Comparison of ENCODE assay signal across 9 cellular contexts in genomic region chr11:133934599-133935550, GRCh38. TPM values are rescaled to one million over a fixed set of nuclear protein-coding genes. Genes with fewer than 3 reads are reported as not detected.
DNase-seq lines count a peak whose midpoint lies in the region; ATAC-seq and TF ChIP-seq lines count a peak whose summit lies in the region.
"Had no signal": no experiment of that assay in that cellular context is flagged by ENCODE, and none has a peak within 500 bp of the region (broad histone marks: within the 10 kb centered on the region; RNA-seq: fewer than 3 reads in every experiment).

No MANE protein-coding gene starts in this region.

- peaks cover 3% of the 10 kb centered on the region for H3K27me3 Mint-ChIP-seq in brain

- peaks cover 0 to 2% of the 10 kb centered on the region in 2 donors for H3K36me3 ChIP-seq in lung (ENCODE audit: control insufficient read depth in 2 of 2, insufficient read depth in 2 of 2, low read length in 2 of 2)

- 84 to 90% methylated on average over 33 of the region's 33 CpGs for WGBS in lung, 2 donors

- peak overlapping the region in 4 of 5 experiments; percentile 81 to 96 (median 88) for H3K27ac Mint-ChIP-seq in brain

- no peaks in the 10 kb centered on the region for H3K4me1 ChIP-seq in lung (ENCODE audit: control insufficient read depth in 2 of 2, insufficient read depth in 2 of 2, low read length in 2 of 2)

- H3K27ac ChIP-seq in lung (ENCODE audit: low read depth in 1 of 2, low read length in 1 of 2), result peak overlapping the region in 1 of 2 donors; percentile 24

- peaks cover 0 to 3% (median 0%) of the 10 kb centered on the region in 5 experiments for H3K9me3 Mint-ChIP-seq in brain

- no peak for TF ChIP-seq CTCF in brain (conservative IDR thresholded peaks at IDR 0.05)
- TF ChIP-seq CTCF in lung (IDR thresholded peaks at IDR 0.05; ENCODE audit: control extremely low read depth, extremely low read depth), result no peak
- TF ChIP-seq CTCF in GM20000 (IDR thresholded peaks at IDR 0.05; ENCODE audit: extremely low read depth, missing control alignments), result no peak

- ATAC-seq in lung (ENCODE audit: insufficient read depth, low FRiP score), result peak; percentile 27
- no peak for ATAC-seq in GM18870 (IDR thresholded peaks at IDR 0.05; ENCODE audit: unreplicated experiment)
- no peak for ATAC-seq in GM18909 (IDR thresholded peaks at IDR 0.05; ENCODE audit: poor library complexity, unreplicated experiment)

- no peaks in the 10 kb centered on the region for H3K27me3 ChIP-seq in lung (ENCODE audit: control insufficient read depth, insufficient read depth)

- H3K36me3 Mint-ChIP-seq in brain, result peaks cover 48% of the 10 kb centered on the region

- H3K4me3 ChIP-seq in lung, result no peak overlapping the region

- DNase-seq in Ammon's horn (ENCODE audit: low spot score), result peak; percentile 96
- peak; percentile 16 for DNase-seq in LoVo (ENCODE audit: low spot score)
- no peak for DNase-seq in lung (ENCODE audit: low spot score)
- no peak for DNase-seq in GM20000 (ENCODE audit: low spot score)
- DNase-seq in NK-92 treated with Interleukin-12 subunit alpha and Interleukin-12 subunit beta, amount 100 ng/mL, for 24 hours (lab: John Stamatoyannopoulos, UW), result no peak

- peaks cover 28% of the 10 kb centered on the region for H3K4me1 Mint-ChIP-seq in brain

- H3K4me3 Mint-ChIP-seq in brain, result peak overlapping the region in 1 of 5 experiments; percentile 28

- H3K9me3 ChIP-seq in lung (ENCODE audit: control insufficient read depth in 2 of 2, insufficient read depth in 1 of 2, low read length in 1 of 2), result no peaks in the 10 kb centered on the region

RNA-seq across cellular contexts. Expression of gene IGSF9B, which starts 21.9 kb away (rescaled TPM):
- polyA plus RNA-seq in brain (ENCODE audit: insufficient read depth, low read depth, low replicate concordance) (16.4 TPM), lung (1 to 10 TPM in 1 of 2 donors, under 1 TPM in 1; 0.72 to 3.2 TPM)
- total RNA-seq in lung, result 10 to 100 TPM in 1 of 2 donors, 1 to 10 TPM in 1; 4.9 to 19.5 TPM
- total RNA-seq: glomerular endothelial cell had no signal

Comparison
In these comparisons a context has a peak if more than half of its experiments do, and no peak if none do; other contexts are left out.
1. DNase-seq: peak in Ammon's horn (single experiment) and LoVo (single experiment); none in lung (single experiment), GM20000 (single experiment) and NK-92 treated with Interleukin-12 subunit alpha and Interleukin-12 subunit beta, amount 100 ng/mL, for 24 hours (single experiment).